2 cellular contexts compared by ENCODE assay signal in the genomic region with DNA sequence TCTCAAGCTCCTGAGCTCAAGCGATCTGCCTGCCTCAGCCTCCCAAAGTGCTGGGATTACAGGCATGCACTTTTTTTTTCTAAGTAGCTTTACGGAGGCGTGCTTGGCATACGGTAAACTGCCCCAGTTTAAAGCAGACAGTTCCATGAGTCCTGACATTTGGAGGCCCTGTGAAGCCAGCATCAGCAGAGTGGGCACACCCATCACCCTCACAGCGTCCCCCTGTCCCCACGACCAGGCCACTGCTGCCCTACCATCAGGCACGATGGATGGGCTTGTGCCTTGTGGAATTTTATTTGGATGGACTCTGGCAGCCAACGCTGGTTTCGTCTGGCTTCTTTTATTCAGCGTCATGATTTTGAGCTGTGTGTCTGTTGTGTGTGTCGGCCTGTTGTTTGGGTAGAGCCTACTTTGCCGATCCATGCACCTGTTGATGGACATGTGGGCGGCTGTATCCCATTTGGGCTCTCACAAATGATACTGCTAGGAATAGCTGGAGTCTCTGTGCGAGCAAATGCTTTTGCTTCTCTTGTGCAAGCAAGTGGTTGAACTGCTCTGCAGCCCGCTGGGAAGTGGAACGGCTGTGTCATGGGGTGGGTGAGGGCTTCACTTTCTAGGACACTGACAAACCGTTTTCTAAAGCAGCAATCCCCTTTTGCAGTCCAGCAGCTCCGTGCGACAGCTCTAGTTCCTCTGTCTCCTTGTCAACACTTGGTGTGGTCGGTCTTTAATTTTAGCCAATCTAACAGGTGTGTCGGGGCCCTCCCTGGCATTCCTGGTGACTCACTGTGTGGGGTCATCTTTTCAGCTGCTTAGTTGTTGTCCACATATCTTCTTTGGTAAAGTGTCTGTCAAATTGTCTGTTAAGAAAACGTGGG.
TF ChIP-seq lines count a peak whose summit lies in the region.

No MANE protein-coding gene starts in this region.

TF ChIP-seq in HepG2, 621 proteins besides CTCF, POLR2A, EP300 and RAD21:
- TF ChIP-seq KDM5A (IDR thresholded peaks at IDR 0.05; ENCODE audit: borderline replicate concordance, low read length) = no peak
- TF ChIP-seq HHEX (CRISPR knock-in tag; IDR thresholded peaks at IDR 0.05) = no peak
- TF ChIP-seq ZNF7 (CRISPR knock-in tag; IDR thresholded peaks at IDR 0.05) = peak; percentile 90
- TF ChIP-seq, protein P1, sequence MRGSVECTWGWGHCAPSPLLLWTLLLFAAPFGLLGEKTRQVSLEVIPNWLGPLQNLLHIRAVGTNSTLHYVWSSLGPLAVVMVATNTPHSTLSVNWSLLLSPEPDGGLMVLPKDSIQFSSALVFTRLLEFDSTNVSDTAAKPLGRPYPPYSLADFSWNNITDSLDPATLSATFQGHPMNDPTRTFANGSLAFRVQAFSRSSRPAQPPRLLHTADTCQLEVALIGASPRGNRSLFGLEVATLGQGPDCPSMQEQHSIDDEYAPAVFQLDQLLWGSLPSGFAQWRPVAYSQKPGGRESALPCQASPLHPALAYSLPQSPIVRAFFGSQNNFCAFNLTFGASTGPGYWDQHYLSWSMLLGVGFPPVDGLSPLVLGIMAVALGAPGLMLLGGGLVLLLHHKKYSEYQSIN (CRISPR knock-in tag; IDR thresholded peaks at IDR 0.05; ENCODE audit: borderline replicate concordance) = no peak
- TF ChIP-seq ZIK1 (CRISPR knock-in tag; IDR thresholded peaks at IDR 0.05; ENCODE audit: borderline replicate concordance, low read depth) = no peak
- no peak for TF ChIP-seq KAT7 (CRISPR knock-in tag; IDR thresholded peaks at IDR 0.05; ENCODE audit: borderline replicate concordance)

TF ChIP-seq in GM23338, 12 proteins besides CTCF, POLR2A, EP300 and RAD21:
- TF ChIP-seq NANOG (IDR thresholded peaks at IDR 0.05; ENCODE audit: borderline replicate concordance) (no peak), ETS1 (IDR thresholded peaks at IDR 0.05) (no peak), EZH2phosphoT487 (IDR thresholded peaks at IDR 0.05; ENCODE audit: unreplicated experiment) (no peak), JUNB (IDR thresholded peaks at IDR 0.05; ENCODE audit: unreplicated experiment) (no peak), EZH2 (IDR thresholded peaks at IDR 0.05; ENCODE audit: low read depth, unreplicated experiment) (no peak), ZNF114 (CRISPR knock-in tag; IDR thresholded peaks at IDR 0.05) (no peak), STAT1 (IDR thresholded peaks at IDR 0.05; ENCODE audit: unreplicated experiment) (no peak), CREB1 (CRISPR knock-in tag; IDR thresholded peaks at IDR 0.05; ENCODE audit: low read depth) (no peak), ZNF331 (CRISPR knock-in tag; IDR thresholded peaks at IDR 0.05; ENCODE audit: low read depth) (no peak), POLR2AphosphoS5 (IDR thresholded peaks at IDR 0.05; ENCODE audit: low read depth) (no peak)
- TF ChIP-seq, protein P2, sequence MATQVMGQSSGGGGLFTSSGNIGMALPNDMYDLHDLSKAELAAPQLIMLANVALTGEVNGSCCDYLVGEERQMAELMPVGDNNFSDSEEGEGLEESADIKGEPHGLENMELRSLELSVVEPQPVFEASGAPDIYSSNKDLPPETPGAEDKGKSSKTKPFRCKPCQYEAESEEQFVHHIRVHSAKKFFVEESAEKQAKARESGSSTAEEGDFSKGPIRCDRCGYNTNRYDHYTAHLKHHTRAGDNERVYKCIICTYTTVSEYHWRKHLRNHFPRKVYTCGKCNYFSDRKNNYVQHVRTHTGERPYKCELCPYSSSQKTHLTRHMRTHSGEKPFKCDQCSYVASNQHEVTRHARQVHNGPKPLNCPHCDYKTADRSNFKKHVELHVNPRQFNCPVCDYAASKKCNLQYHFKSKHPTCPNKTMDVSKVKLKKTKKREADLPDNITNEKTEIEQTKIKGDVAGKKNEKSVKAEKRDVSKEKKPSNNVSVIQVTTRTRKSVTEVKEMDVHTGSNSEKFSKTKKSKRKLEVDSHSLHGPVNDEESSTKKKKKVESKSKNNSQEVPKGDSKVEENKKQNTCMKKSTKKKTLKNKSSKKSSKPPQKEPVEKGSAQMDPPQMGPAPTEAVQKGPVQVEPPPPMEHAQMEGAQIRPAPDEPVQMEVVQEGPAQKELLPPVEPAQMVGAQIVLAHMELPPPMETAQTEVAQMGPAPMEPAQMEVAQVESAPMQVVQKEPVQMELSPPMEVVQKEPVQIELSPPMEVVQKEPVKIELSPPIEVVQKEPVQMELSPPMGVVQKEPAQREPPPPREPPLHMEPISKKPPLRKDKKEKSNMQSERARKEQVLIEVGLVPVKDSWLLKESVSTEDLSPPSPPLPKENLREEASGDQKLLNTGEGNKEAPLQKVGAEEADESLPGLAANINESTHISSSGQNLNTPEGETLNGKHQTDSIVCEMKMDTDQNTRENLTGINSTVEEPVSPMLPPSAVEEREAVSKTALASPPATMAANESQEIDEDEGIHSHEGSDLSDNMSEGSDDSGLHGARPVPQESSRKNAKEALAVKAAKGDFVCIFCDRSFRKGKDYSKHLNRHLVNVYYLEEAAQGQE (IDR thresholded peaks at IDR 0.05; ENCODE audit: unreplicated experiment) = no peak
- TF ChIP-seq, protein P3, sequence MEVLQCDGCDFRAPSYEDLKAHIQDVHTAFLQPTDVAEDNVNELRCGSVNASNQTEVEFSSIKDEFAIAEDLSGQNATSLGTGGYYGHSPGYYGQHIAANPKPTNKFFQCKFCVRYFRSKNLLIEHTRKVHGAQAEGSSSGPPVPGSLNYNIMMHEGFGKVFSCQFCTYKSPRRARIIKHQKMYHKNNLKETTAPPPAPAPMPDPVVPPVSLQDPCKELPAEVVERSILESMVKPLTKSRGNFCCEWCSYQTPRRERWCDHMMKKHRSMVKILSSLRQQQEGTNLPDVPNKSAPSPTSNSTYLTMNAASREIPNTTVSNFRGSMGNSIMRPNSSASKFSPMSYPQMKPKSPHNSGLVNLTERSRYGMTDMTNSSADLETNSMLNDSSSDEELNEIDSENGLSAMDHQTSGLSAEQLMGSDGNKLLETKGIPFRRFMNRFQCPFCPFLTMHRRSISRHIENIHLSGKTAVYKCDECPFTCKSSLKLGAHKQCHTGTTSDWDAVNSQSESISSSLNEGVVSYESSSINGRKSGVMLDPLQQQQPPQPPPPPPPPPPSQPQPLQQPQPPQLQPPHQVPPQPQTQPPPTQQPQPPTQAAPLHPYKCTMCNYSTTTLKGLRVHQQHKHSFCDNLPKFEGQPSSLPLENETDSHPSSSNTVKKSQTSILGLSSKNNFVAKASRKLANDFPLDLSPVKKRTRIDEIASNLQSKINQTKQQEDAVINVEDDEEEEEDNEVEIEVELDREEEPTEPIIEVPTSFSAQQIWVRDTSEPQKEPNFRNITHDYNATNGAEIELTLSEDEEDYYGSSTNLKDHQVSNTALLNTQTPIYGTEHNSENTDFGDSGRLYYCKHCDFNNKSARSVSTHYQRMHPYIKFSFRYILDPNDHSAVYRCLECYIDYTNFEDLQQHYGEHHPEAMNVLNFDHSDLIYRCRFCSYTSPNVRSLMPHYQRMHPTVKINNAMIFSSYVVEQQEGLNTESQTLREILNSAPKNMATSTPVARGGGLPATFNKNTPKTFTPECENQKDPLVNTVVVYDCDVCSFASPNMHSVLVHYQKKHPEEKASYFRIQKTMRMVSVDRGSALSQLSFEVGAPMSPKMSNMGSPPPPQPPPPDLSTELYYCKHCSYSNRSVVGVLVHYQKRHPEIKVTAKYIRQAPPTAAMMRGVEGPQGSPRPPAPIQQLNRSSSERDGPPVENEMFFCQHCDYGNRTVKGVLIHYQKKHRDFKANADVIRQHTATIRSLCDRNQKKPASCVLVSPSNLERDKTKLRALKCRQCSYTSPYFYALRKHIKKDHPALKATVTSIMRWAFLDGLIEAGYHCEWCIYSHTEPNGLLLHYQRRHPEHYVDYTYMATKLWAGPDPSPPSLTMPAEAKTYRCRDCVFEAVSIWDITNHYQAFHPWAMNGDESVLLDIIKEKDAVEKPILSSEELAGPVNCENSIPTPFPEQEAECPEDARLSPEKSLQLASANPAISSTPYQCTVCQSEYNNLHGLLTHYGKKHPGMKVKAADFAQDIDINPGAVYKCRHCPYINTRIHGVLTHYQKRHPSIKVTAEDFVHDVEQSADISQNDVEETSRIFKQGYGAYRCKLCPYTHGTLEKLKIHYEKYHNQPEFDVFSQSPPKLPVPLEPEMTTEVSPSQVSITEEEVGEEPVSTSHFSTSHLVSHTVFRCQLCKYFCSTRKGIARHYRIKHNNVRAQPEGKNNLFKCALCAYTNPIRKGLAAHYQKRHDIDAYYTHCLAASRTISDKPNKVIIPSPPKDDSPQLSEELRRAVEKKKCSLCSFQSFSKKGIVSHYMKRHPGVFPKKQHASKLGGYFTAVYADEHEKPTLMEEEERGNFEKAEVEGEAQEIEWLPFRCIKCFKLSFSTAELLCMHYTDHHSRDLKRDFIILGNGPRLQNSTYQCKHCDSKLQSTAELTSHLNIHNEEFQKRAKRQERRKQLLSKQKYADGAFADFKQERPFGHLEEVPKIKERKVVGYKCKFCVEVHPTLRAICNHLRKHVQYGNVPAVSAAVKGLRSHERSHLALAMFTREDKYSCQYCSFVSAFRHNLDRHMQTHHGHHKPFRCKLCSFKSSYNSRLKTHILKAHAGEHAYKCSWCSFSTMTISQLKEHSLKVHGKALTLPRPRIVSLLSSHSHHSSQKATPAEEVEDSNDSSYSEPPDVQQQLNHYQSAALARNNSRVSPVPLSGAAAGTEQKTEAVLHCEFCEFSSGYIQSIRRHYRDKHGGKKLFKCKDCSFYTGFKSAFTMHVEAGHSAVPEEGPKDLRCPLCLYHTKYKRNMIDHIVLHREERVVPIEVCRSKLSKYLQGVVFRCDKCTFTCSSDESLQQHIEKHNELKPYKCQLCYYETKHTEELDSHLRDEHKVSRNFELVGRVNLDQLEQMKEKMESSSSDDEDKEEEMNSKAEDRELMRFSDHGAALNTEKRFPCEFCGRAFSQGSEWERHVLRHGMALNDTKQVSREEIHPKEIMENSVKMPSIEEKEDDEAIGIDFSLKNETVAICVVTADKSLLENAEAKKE (CRISPR knock-in tag; IDR thresholded peaks at IDR 0.05) = no peak
